21 cellular contexts compared by ENCODE assay signal in genomic region chr18:28831908-28832307, GRCh38.
DNase-seq lines count a peak whose midpoint lies in the region; ATAC-seq and TF ChIP-seq lines count a peak whose summit lies in the region.
"Had no signal": no experiment of that assay in that cellular context is flagged by ENCODE, and none has a peak within 500 bp of the region (broad histone marks: within the 10 kb centered on the region; RNA-seq: fewer than 3 reads in every experiment).

No MANE protein-coding gene starts in this region.

- no peak overlapping the region for H3K4me2 ChIP-seq in DND-41 (ENCODE audit: insufficient read depth, low read length)
- H3K4me2 ChIP-seq: BLaER1 had no signal

- H3K27me3 Mint-ChIP-seq in WTC11 (ENCODE audit: low read depth) = no peaks in the 10 kb centered on the region
- H3K27me3 Mint-ChIP-seq: B cell; CD4-positive, CD25-positive, alpha-beta regulatory T cell had no signal

- CTCF ChIA-PET in WTC11 (lab: Charles Lee) = no interaction called here

- no peaks in the 10 kb centered on the region for H3K9me3 ChIP-seq in DND-41 (ENCODE audit: insufficient read depth, low read length, severe bottlenecking)
- no peaks in the 10 kb centered on the region for H3K9me3 ChIP-seq in iPS-20b (ENCODE audit: insufficient read depth, low read depth, low read length)
- H3K9me3 ChIP-seq: BLaER1, Caco-2 had no signal

- no peaks in the 10 kb centered on the region for H3K36me3 Mint-ChIP-seq in WTC11
- H3K36me3 Mint-ChIP-seq: CD4-positive, CD25-positive, alpha-beta regulatory T cell; CD8-positive, alpha-beta T cell had no signal

- H3K27ac ChIP-seq in DND-41 (ENCODE audit: low read length) = no peak overlapping the region
- H3K27ac ChIP-seq in iPS-20b (ENCODE audit: low read length) = no peak overlapping the region
- H3K27ac ChIP-seq: 22Rv1, BLaER1, C4-2B had no signal

- no peaks in the 10 kb centered on the region for H3K9me3 Mint-ChIP-seq in WTC11

- H3K36me3 ChIP-seq in DND-41 (ENCODE audit: insufficient read depth, low read length) (no peaks in the 10 kb centered on the region), iPS-20b (ENCODE audit: insufficient read depth, low read depth, low read length) (no peaks in the 10 kb centered on the region)
- H3K36me3 ChIP-seq: BLaER1 had no signal

- H3K79me2 ChIP-seq in DND-41 (ENCODE audit: insufficient read depth, low read length) = no peaks in the 10 kb centered on the region

- no peak overlapping the region for H3K4me3 Mint-ChIP-seq in WTC11
- H3K4me3 Mint-ChIP-seq: B cell; CD4-positive, CD25-positive, alpha-beta regulatory T cell; CD8-positive, alpha-beta T cell had no signal

- no peak for ATAC-seq in DND-41 (ENCODE audit: insufficient read depth, low read depth)
- ATAC-seq in WTC11 = peak; percentile 73
- ATAC-seq in SK-N-SH treated with all-trans-retinoic acid at 6 μM for 48 hours = no peak
- ATAC-seq: CD8-positive, alpha-beta T cell; GM12878 had no signal

- POLR2A ChIA-PET in WTC11 (lab: Charles Lee) = no interaction called here

- H3K4me1 ChIP-seq in DND-41 (ENCODE audit: insufficient read depth, low read length) = no peaks in the 10 kb centered on the region
- H3K4me1 ChIP-seq in iPS-20b (ENCODE audit: insufficient read depth, low read length) = peaks cover 21% of the 10 kb centered on the region
- H3K4me1 ChIP-seq: BLaER1, Caco-2 had no signal

- H4K20me1 ChIP-seq in DND-41 (ENCODE audit: insufficient read depth, low read length) = no peaks in the 10 kb centered on the region
- H4K20me1 ChIP-seq: BLaER1 had no signal

- no peak overlapping the region for H3K4me3 ChIP-seq in DND-41 (ENCODE audit: low read depth in 1 of 2, low read length in 2 of 2)
- H3K4me3 ChIP-seq in iPS-20b (ENCODE audit: low read length) = peak overlapping the region; percentile 15; the same call in 1 of the 2 replicates
- H3K4me3 ChIP-seq: BLaER1, GM12878 had no signal

- TF ChIP-seq CTCF in DND-41 (IDR thresholded peaks at IDR 0.05; ENCODE audit: borderline replicate concordance, extremely low read depth, low read length, poor library complexity, severe bottlenecking) (no peak), WTC11 (IDR thresholded peaks at IDR 0.05) (no peak)

- H3K9ac ChIP-seq in DND-41 (ENCODE audit: low read depth, low read length) (no peak overlapping the region), iPS-20b (ENCODE audit: low read depth, low read length) (no peak overlapping the region)
- H3K9ac ChIP-seq: BLaER1 had no signal

- intact Hi-C loops in posterior vena cava (cut with DNase I) = no loop called here

- no peak for DNase-seq in DND-41
- DNase-seq in NCI-H526 (lab: John Stamatoyannopoulos, UW) = peak; percentile 21 to 32
- DNase-seq in WTC11 (ENCODE audit: low spot score) = no peak
- DNase-seq in stimulated activated naive CD4-positive, alpha-beta T cell (lab: John Stamatoyannopoulos, UW) = no peak
- no peak for DNase-seq in posterior vena cava (ENCODE audit: low spot score)
- DNase-seq: Caco-2; CD4-positive, CD25-positive, alpha-beta regulatory T cell; CD8-positive, alpha-beta T cell; DMS153; EL; GDM1; GOT3; H7; HCEC 1CT had no signal

- H2AFZ ChIP-seq in DND-41 (ENCODE audit: low read depth, low read length) = peak overlapping the region; percentile 12; the same call in 1 of the 2 replicates

- H3K27me3 ChIP-seq in DND-41 (ENCODE audit: insufficient read depth, low read length, poor library complexity) (no peaks in the 10 kb centered on the region), iPS-20b (ENCODE audit: insufficient read depth, low read length) (no peaks in the 10 kb centered on the region)
- H3K27me3 ChIP-seq: BLaER1 had no signal

- no peak overlapping the region for H3K27ac Mint-ChIP-seq in WTC11
- H3K27ac Mint-ChIP-seq: B cell; CD4-positive, CD25-positive, alpha-beta regulatory T cell; CD8-positive, alpha-beta T cell had no signal

- peaks cover 31% of the 10 kb centered on the region for H3K4me1 Mint-ChIP-seq in WTC11
- H3K4me1 Mint-ChIP-seq: B cell; CD4-positive, CD25-positive, alpha-beta regulatory T cell had no signal

TF ChIP-seq in WTC11, 78 proteins besides CTCF, POLR2A, EP300 and RAD21:
- TF ChIP-seq ZNF232 (CRISPR knock-in tag; IDR thresholded peaks at IDR 0.05) (no peak), HMGXB4 (CRISPR knock-in tag; IDR thresholded peaks at IDR 0.05) (no peak), KAT7 (CRISPR knock-in tag; IDR thresholded peaks at IDR 0.05; ENCODE audit: borderline replicate concordance) (no peak), FOXK1 (CRISPR knock-in tag; IDR thresholded peaks at IDR 0.05) (no peak), ZNF425 (CRISPR knock-in tag; conservative IDR thresholded peaks at IDR 0.05) (no peak)

TF ChIP-seq in SK-N-SH treated with all-trans-retinoic acid at 6 μM for 48 hours, 23 proteins besides CTCF, POLR2A, EP300 and RAD21 (continues in another document):
- TF ChIP-seq BACH2 (CRISPR knock-in tag; IDR thresholded peaks at IDR 0.05; ENCODE audit: borderline replicate concordance) (no peak), TOX (CRISPR knock-in tag; IDR thresholded peaks at IDR 0.05; ENCODE audit: borderline replicate concordance) (no peak), ESRRG (CRISPR knock-in tag; IDR thresholded peaks at IDR 0.05) (no peak), TSHZ2 (CRISPR knock-in tag; IDR thresholded peaks at IDR 0.05) (no peak), RARB (CRISPR knock-in tag; IDR thresholded peaks at IDR 0.05) (no peak), GLIS3 (CRISPR knock-in tag; IDR thresholded peaks at IDR 0.05) (no peak), PATZ1 (CRISPR knock-in tag; IDR thresholded peaks at IDR 0.05; ENCODE audit: borderline replicate concordance) (no peak), ZC3H10 (CRISPR knock-in tag; IDR thresholded peaks at IDR 0.05) (no peak), OSR1 (CRISPR knock-in tag; IDR thresholded peaks at IDR 0.05) (no peak), TCF4 (CRISPR knock-in tag; IDR thresholded peaks at IDR 0.05; ENCODE audit: borderline replicate concordance) (no peak), PPARA (CRISPR knock-in tag; IDR thresholded peaks at IDR 0.05; ENCODE audit: borderline replicate concordance) (no peak), SNAI2 (CRISPR knock-in tag; IDR thresholded peaks at IDR 0.05) (no peak), CSDC2 (CRISPR knock-in tag; IDR thresholded peaks at IDR 0.05) (no peak), CREB5 (CRISPR knock-in tag; IDR thresholded peaks at IDR 0.05; ENCODE audit: low read depth) (no peak)

Comparison
In these comparisons a context has a peak if more than half of its experiments do, and no peak if none do; other contexts are left out.
1. DNase-seq: peak in NCI-H526 (2 of 2); none in DND-41 (single experiment), WTC11 (single experiment), stimulated activated naive CD4-positive, alpha-beta T cell (0 of 6) and posterior vena cava (single experiment).